ENCODE assay signal across 8 cellular contexts in genomic region chr7:115910541-115911164, GRCh38.
A peak's percentile ranks its signal among the peaks of the same experiment; 100 is the strongest.
DNase-seq lines count a peak whose midpoint lies in the region; ATAC-seq and TF ChIP-seq lines count a peak whose summit lies in the region.

No MANE protein-coding gene starts in this region.

- H3K27ac ChIP-seq in body of pancreas (no peak overlapping the region), lung (ENCODE audit: low read depth in 1 of 2, low read length in 1 of 2) (no peak overlapping the region)

- no peaks in the 10 kb centered on the region for H3K4me1 ChIP-seq in body of pancreas
- no peaks in the 10 kb centered on the region for H3K4me1 ChIP-seq in lung (ENCODE audit: control insufficient read depth in 2 of 2, insufficient read depth in 2 of 2, low read length in 2 of 2)

- 1 to 2% methylated on average over 5 of the region's 5 CpGs for WGBS in body of pancreas, 2 donors
- 2 to 4% methylated on average over 5 of the region's 5 CpGs for WGBS in lung, 2 donors

- H3K27me3 ChIP-seq in body of pancreas (no peaks in the 10 kb centered on the region), lung (ENCODE audit: control insufficient read depth, insufficient read depth) (no peaks in the 10 kb centered on the region)

- ATAC-seq in body of pancreas, result peak; percentile 60
- peak; percentile 62 for ATAC-seq in lung (ENCODE audit: insufficient read depth, low FRiP score)
- no peak for ATAC-seq in HG03469 (IDR thresholded peaks at IDR 0.05; ENCODE audit: unreplicated experiment)

- DNase-seq in GDM1 (lab: John Stamatoyannopoulos, UW), result peak; percentile 30
- DNase-seq in HFF-Myc (ENCODE audit: extremely low read depth, low read depth), result peak; percentile 31
- peak; percentile 58 for DNase-seq in NCI-H345 (lab: John Stamatoyannopoulos, UW)
- no peak for DNase-seq in body of pancreas
- DNase-seq in lung (ENCODE audit: low spot score), result no peak
- no peak for DNase-seq in NCI-H2227 treated with DMSO at 0.1 percent for 48 hours (lab: John Stamatoyannopoulos, UW)
- no peak for DNase-seq in effector CD8-positive, alpha-beta T cell (lab: John Stamatoyannopoulos, UW)

- H3K4me3 ChIP-seq in HFF-Myc (replicated peaks; ENCODE audit: low read depth, low read length) (no peak overlapping the region), body of pancreas (no peak overlapping the region), lung (no peak overlapping the region)

- TF ChIP-seq CTCF in HFF-Myc (IDR thresholded peaks at IDR 0.05; ENCODE audit: low read depth, low read length, missing control alignments) (peak; percentile 52), body of pancreas (IDR thresholded peaks at IDR 0.05) (peak; percentile 20 to 75 (median 69)), lung (IDR thresholded peaks at IDR 0.05; ENCODE audit: control extremely low read depth, extremely low read depth) (peak; percentile 1)

- no peak for TF ChIP-seq POLR2A in body of pancreas (IDR thresholded peaks at IDR 0.05)

- H3K36me3 ChIP-seq in body of pancreas (replicated peaks in 1 of 2; ENCODE audit: insufficient read depth in 1 of 2, low read depth in 2 of 2), result no peaks in the 10 kb centered on the region
- no peaks in the 10 kb centered on the region for H3K36me3 ChIP-seq in lung (ENCODE audit: control insufficient read depth in 2 of 2, insufficient read depth in 2 of 2, low read length in 2 of 2)

- H3K9me3 ChIP-seq in body of pancreas (no peaks in the 10 kb centered on the region), lung (ENCODE audit: control insufficient read depth in 2 of 2, insufficient read depth in 1 of 2, low read length in 1 of 2) (no peaks in the 10 kb centered on the region)

- intact Hi-C loops in body of pancreas (cut with DNase I), result no loop called here

Comparison
In these comparisons a context has a peak if more than half of its experiments do, and no peak if none do; other contexts are left out.
1. DNase-seq: peak in GDM1 (single experiment), HFF-Myc (single experiment) and NCI-H345 (single experiment); none in body of pancreas (0 of 4), lung (single experiment), NCI-H2227 treated with DMSO at 0.1 percent for 48 hours (single experiment) and effector CD8-positive, alpha-beta T cell (single experiment).
2. CTCF ChIP-seq: peak in every context shown above with its lines; median percentile 69 in body of pancreas; 52 in HFF-Myc; 1 in lung.